Comparison of ENCODE assay signal across 8 cellular contexts in genomic region chr12:101829639-101830390, GRCh38. TPM values are rescaled to one million over a fixed set of nuclear protein-coding genes. Genes with fewer than 3 reads are reported as not detected.
DNase-seq lines count a peak whose midpoint lies in the region; ATAC-seq, FAIRE-seq and TF ChIP-seq lines count a peak whose summit lies in the region.

No MANE protein-coding gene starts in this region.

- H3K27ac ChIP-seq in AG04450 (ENCODE audit: low read depth, low read length) (no peak overlapping the region), SJCRH30 (no peak overlapping the region), neuronal stem cell (replicated peaks; ENCODE audit: low read length) (no peak overlapping the region)

- no peak overlapping the region for H3K4ac ChIP-seq in neuronal stem cell (ENCODE audit: low read length)

- H2BK12ac ChIP-seq in neuronal stem cell (ENCODE audit: low read length): no peak overlapping the region

- H4K8ac ChIP-seq in neuronal stem cell (ENCODE audit: low read depth, low read length): no peak overlapping the region

- H2BK120ac ChIP-seq in neuronal stem cell (ENCODE audit: low read depth, low read length): no peak overlapping the region

- no peak overlapping the region for H2AK5ac ChIP-seq in neuronal stem cell (ENCODE audit: low read depth, low read length)

- FAIRE-seq in GM19239 (lab: Jason Lieb, UNC): peak; percentile 57

- TF ChIP-seq CTCF in AG04450 (IDR thresholded peaks at IDR 0.05; ENCODE audit: low read depth, low read length): no peak

- no peak overlapping the region for H2BK15ac ChIP-seq in neuronal stem cell (ENCODE audit: low read length)

- peak overlapping the region; percentile 90 for H3K18ac ChIP-seq in neuronal stem cell (ENCODE audit: low read length)

- ATAC-seq in HG03354 (IDR thresholded peaks at IDR 0.05; ENCODE audit: poor library complexity, severe bottlenecking, unreplicated experiment): no peak

- H3K9ac ChIP-seq in neuronal stem cell (ENCODE audit: low read depth, low read length, poor library complexity): no peak overlapping the region

- DNase-seq in AG04450 (ENCODE audit: low read depth, low spot score) (no peak), GM19239 (ENCODE audit: insufficient read length, low spot score) (no peak), SJCRH30 (peak in 1 of 2 experiments; percentile 32), erythroblast (lab: John Stamatoyannopoulos, UW) (peak; percentile 21 to 37), neuronal stem cell (ENCODE audit: low spot score) (no peak), middle frontal gyrus (ENCODE audit: extremely low spot score, low spot score) (no peak), activated gamma-delta T cell treated with Interleukin-2 at 50 U/mL for 16 hours (no peak)

- H3K9me3 ChIP-seq in AG04450 (ENCODE audit: control insufficient read depth, insufficient read depth, low read length) (no peaks in the 10 kb centered on the region), SJCRH30 (replicated peaks) (no peaks in the 10 kb centered on the region), neuronal stem cell (replicated peaks in 1 of 2; ENCODE audit: control insufficient read depth in 2 of 2, insufficient read depth in 1 of 2, low read depth in 1 of 2, low read length in 2 of 2) (no peaks in the 10 kb centered on the region)

- CTCF ChIA-PET in AG04450 (lab: Charles Lee): interaction anchor here (0.5 to 10.5 kb wide), 29 partner anchors 8 to 938 kb away, joined by 3 to 124 read pairs (median 5); no protein-coding TSS in a partner anchor

- H2BK5ac ChIP-seq in neuronal stem cell (ENCODE audit: low read length): no peak overlapping the region

- H3K79me1 ChIP-seq in neuronal stem cell (ENCODE audit: low read depth, low read length): no peaks in the 10 kb centered on the region

- H3K36me3 ChIP-seq in SJCRH30 (no peaks in the 10 kb centered on the region), neuronal stem cell (replicated peaks in 1 of 2; ENCODE audit: control insufficient read depth in 2 of 2, insufficient read depth in 2 of 2, low read length in 2 of 2) (no peaks in the 10 kb centered on the region)

- peaks cover 8% of the 10 kb centered on the region; the same call in 1 of the 2 replicates for H3K4me1 ChIP-seq in SJCRH30
- no peaks in the 10 kb centered on the region for H3K4me1 ChIP-seq in neuronal stem cell (ENCODE audit: control insufficient read depth in 2 of 2, insufficient read depth in 1 of 2, low read depth in 1 of 2, low read length in 2 of 2)

- H4K91ac ChIP-seq in neuronal stem cell (ENCODE audit: low read depth, low read length, poor library complexity): no peak overlapping the region

- H3K23ac ChIP-seq in neuronal stem cell (ENCODE audit: low read depth, low read length, poor library complexity): no peak overlapping the region

- H3K27me3 ChIP-seq in AG04450 (ENCODE audit: control insufficient read depth, insufficient read depth, low read length) (no peaks in the 10 kb centered on the region), SJCRH30 (no peaks in the 10 kb centered on the region), neuronal stem cell (ENCODE audit: control insufficient read depth in 3 of 3, insufficient read depth in 3 of 3, low read depth in 1 of 3, low read length in 3 of 3) (no peaks in the 10 kb centered on the region)

- POLR2A ChIA-PET in AG04450 (lab: Yijun Ruan, JAX): interaction anchor here (0.6 to 1.7 kb wide), 5 partner anchors 9 to 744 kb away, joined by 3 to 6 read pairs (median 5); partner anchors contain the start of gene DRAM1

- peak overlapping the region; percentile 88 for H3K4me2 ChIP-seq in neuronal stem cell (ENCODE audit: insufficient read depth, low read length, poor library complexity, severe bottlenecking)

- H3K4me3 ChIP-seq in AG04450 (ENCODE audit: low read depth, low read length): peak overlapping the region; percentile 96
- peak overlapping the region; percentile 78 for H3K4me3 ChIP-seq in SJCRH30
- peak overlapping the region; percentile 91 to 96 for H3K4me3 ChIP-seq in neuronal stem cell (ENCODE audit: low read length in 2 of 2)

- TF ChIP-seq POLR2A in erythroblast (IDR thresholded peaks at IDR 0.05; ENCODE audit: low read length): no peak

- H3K14ac ChIP-seq in neuronal stem cell (ENCODE audit: low read length): no peak overlapping the region

- no CpG with 5 or more reads among the region's 13 CpGs for WGBS in neuronal stem cell (ENCODE audit: extremely low coverage in 2 of 2, insufficient read length in 2 of 2, insufficient replicate concordance in 1 of 2), 2 donors

- H2AFZ ChIP-seq in neuronal stem cell (ENCODE audit: low read length): peak overlapping the region; percentile 100

RNA-seq across cellular contexts. Expression of gene GNPTAB, which starts 0.9 kb away (rescaled TPM):
- polyA plus RNA-seq in AG04450 (2011; rRNA removed): 29.0 and 34.3 TPM in 2 replicates
- polyA minus RNA-seq in AG04450 (2011; rRNA and poly(A)+ RNA removed): 29.8 and 36.7 TPM in 2 replicates
- total RNA-seq in SJCRH30 (2014; rRNA removed; shearing (Covaris generic)): 8.3 and 11.6 TPM in 2 replicates
- polyA plus RNA-seq in neuronal stem cell (2013, experiment 1 of 2): 12.4 TPM
- 13.2 TPM for polyA plus RNA-seq in neuronal stem cell (2013, experiment 2 of 2)

RNA-seq across cellular contexts. Expression of gene DRAM1, which starts 47.6 kb away (rescaled TPM):
- 54.9 and 57.5 TPM in 2 replicates for polyA plus RNA-seq in AG04450 (2011; rRNA removed)
- polyA minus RNA-seq in AG04450 (2011; rRNA and poly(A)+ RNA removed): 39.1 and 46.2 TPM in 2 replicates
- 0.08 and 0.12 TPM in 2 replicates for total RNA-seq in SJCRH30 (2014; rRNA removed; shearing (Covaris generic))
- 4.8 TPM for polyA plus RNA-seq in neuronal stem cell (2013, experiment 1 of 2)
- 4.6 TPM for polyA plus RNA-seq in neuronal stem cell (2013, experiment 2 of 2)

Comparison
In these comparisons a context has a peak if more than half of its experiments do, and no peak if none do; other contexts are left out.
1. DNase-seq: peak in erythroblast (2 of 2); none in AG04450 (single experiment), GM19239 (single experiment), neuronal stem cell (single experiment), middle frontal gyrus (single experiment) and activated gamma-delta T cell treated with Interleukin-2 at 50 U/mL for 16 hours (single experiment).
2. Peak in every context shown above with its lines, with median percentiles within 50 percentile points of each other: H3K4me3 ChIP-seq.